11 cellular contexts compared by ENCODE assay signal in genomic region chr9:87543251-87543650, GRCh38.
"Had no signal": no experiment of that assay in that cellular context is flagged by ENCODE, and none has a peak within 500 bp of the region (broad histone marks: within the 10 kb centered on the region; RNA-seq: fewer than 3 reads in every experiment).

No MANE protein-coding gene starts in this region.

- DNase-seq: activated CD4-positive, alpha-beta T cell treated with anti-CD3 and anti-CD28 coated beads, Interleukin-2, amount 50 U/mL, for 1 hour; amygdala; hypothalamus; left colon; occipital lobe; sigmoid colon; stimulated activated CD4-positive, alpha-beta T cell treated with anti-CD3 and anti-CD28 coated beads, Interleukin-2, amount 100 ng/mL, for 48 hours; stimulated activated naive CD4-positive, alpha-beta T cell treated with Interleukin-2 at 50 U/mL for 16 hours; T-helper 17 cell had no signal

- H3K4me3 Mint-ChIP-seq: activated naive CD4-positive, alpha-beta T cell treated with anti-CD3 and anti-CD28 coated beads, Interleukin-2, amount 50 U/mL, for 24 hours; natural killer cell treated with Interleukin-12 subunit alpha and Interleukin-12 subunit beta and Interleukin-15 and Interleukin-18, amount 100 ng/mL, for 72 hours; T-helper 17 cell had no signal

- H3K9me3 Mint-ChIP-seq: activated naive CD4-positive, alpha-beta T cell treated with anti-CD3 and anti-CD28 coated beads, Interleukin-2, amount 50 U/mL, for 24 hours; natural killer cell treated with Interleukin-12 subunit alpha and Interleukin-12 subunit beta and Interleukin-15 and Interleukin-18, amount 100 ng/mL, for 72 hours had no signal

- H3K27me3 Mint-ChIP-seq: activated naive CD4-positive, alpha-beta T cell treated with anti-CD3 and anti-CD28 coated beads, Interleukin-2, amount 50 U/mL, for 24 hours; natural killer cell treated with Interleukin-12 subunit alpha and Interleukin-12 subunit beta and Interleukin-15 and Interleukin-18, amount 100 ng/mL, for 72 hours; T-helper 17 cell had no signal

- H3K4me3 ChIP-seq: sigmoid colon had no signal

- H3K4me1 Mint-ChIP-seq: activated naive CD4-positive, alpha-beta T cell treated with anti-CD3 and anti-CD28 coated beads, Interleukin-2, amount 50 U/mL, for 24 hours; T-helper 17 cell had no signal

- H3K36me3 Mint-ChIP-seq: activated naive CD4-positive, alpha-beta T cell treated with anti-CD3 and anti-CD28 coated beads, Interleukin-2, amount 50 U/mL, for 24 hours; natural killer cell treated with Interleukin-12 subunit alpha and Interleukin-12 subunit beta and Interleukin-15 and Interleukin-18, amount 100 ng/mL, for 72 hours had no signal

- H3K27me3 ChIP-seq: sigmoid colon had no signal

- H3K27ac Mint-ChIP-seq: activated naive CD4-positive, alpha-beta T cell treated with anti-CD3 and anti-CD28 coated beads, Interleukin-2, amount 50 U/mL, for 24 hours; natural killer cell treated with Interleukin-12 subunit alpha and Interleukin-12 subunit beta and Interleukin-15 and Interleukin-18, amount 100 ng/mL, for 72 hours; T-helper 17 cell had no signal
